ENCODE assay signal across 1 cellular context in the genomic region with DNA sequence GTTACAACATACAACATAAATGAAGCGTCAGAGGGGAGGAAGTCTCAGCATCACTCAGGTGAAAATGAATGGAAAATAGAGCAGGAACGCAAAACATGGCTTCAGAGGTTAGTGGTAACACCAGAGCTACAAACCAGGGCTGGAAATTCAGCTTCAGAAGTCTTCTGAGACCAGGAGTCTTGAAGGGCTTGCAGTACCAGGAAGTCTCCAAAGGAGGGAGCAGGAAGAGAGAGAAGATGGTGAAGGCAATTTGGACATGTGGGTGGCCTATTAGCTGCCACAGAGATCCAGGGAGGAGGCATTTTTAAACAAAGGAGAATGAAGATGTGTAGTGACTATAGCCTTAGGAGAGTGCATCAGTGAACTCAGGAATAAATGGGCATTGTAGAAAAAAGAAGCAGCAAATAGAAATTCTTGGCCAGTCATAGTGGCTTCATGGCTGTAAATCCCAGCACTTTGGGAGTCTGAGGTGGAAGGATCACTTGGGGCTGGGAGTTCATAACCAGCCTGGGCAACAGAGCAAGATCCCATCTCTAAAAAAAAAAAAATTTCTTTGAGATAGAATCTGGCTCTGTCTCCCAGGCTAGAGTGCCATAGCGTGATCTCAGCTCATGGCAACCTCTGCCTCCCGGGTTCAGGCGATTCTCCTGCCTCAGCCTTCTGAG.
A peak's percentile ranks its signal among the peaks of the same experiment; 100 is the strongest.
TF ChIP-seq lines count a peak whose summit lies in the region.

No MANE protein-coding gene starts in this region.

TF ChIP-seq in K562, 482 proteins besides CTCF, POLR2A, EP300 and RAD21 (continued from another document and continues in another):
- TF ChIP-seq, protein P1, sequence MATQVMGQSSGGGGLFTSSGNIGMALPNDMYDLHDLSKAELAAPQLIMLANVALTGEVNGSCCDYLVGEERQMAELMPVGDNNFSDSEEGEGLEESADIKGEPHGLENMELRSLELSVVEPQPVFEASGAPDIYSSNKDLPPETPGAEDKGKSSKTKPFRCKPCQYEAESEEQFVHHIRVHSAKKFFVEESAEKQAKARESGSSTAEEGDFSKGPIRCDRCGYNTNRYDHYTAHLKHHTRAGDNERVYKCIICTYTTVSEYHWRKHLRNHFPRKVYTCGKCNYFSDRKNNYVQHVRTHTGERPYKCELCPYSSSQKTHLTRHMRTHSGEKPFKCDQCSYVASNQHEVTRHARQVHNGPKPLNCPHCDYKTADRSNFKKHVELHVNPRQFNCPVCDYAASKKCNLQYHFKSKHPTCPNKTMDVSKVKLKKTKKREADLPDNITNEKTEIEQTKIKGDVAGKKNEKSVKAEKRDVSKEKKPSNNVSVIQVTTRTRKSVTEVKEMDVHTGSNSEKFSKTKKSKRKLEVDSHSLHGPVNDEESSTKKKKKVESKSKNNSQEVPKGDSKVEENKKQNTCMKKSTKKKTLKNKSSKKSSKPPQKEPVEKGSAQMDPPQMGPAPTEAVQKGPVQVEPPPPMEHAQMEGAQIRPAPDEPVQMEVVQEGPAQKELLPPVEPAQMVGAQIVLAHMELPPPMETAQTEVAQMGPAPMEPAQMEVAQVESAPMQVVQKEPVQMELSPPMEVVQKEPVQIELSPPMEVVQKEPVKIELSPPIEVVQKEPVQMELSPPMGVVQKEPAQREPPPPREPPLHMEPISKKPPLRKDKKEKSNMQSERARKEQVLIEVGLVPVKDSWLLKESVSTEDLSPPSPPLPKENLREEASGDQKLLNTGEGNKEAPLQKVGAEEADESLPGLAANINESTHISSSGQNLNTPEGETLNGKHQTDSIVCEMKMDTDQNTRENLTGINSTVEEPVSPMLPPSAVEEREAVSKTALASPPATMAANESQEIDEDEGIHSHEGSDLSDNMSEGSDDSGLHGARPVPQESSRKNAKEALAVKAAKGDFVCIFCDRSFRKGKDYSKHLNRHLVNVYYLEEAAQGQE (CRISPR knock-in tag; IDR thresholded peaks at IDR 0.05; ENCODE audit: low read depth): no peak
- no peak for TF ChIP-seq MCM2 (IDR thresholded peaks at IDR 0.05; ENCODE audit: low read depth)
- 0 out of 2 replicates have a peak, but pooled peaks have one; percentile 57 for TF ChIP-seq NFATC3 (IDR thresholded peaks at IDR 0.05)
- peak; percentile 42; the same call in 1 of the 2 replicates for TF ChIP-seq ELF2 (CRISPR knock-in tag; IDR thresholded peaks at IDR 0.05)
- TF ChIP-seq, protein P2, sequence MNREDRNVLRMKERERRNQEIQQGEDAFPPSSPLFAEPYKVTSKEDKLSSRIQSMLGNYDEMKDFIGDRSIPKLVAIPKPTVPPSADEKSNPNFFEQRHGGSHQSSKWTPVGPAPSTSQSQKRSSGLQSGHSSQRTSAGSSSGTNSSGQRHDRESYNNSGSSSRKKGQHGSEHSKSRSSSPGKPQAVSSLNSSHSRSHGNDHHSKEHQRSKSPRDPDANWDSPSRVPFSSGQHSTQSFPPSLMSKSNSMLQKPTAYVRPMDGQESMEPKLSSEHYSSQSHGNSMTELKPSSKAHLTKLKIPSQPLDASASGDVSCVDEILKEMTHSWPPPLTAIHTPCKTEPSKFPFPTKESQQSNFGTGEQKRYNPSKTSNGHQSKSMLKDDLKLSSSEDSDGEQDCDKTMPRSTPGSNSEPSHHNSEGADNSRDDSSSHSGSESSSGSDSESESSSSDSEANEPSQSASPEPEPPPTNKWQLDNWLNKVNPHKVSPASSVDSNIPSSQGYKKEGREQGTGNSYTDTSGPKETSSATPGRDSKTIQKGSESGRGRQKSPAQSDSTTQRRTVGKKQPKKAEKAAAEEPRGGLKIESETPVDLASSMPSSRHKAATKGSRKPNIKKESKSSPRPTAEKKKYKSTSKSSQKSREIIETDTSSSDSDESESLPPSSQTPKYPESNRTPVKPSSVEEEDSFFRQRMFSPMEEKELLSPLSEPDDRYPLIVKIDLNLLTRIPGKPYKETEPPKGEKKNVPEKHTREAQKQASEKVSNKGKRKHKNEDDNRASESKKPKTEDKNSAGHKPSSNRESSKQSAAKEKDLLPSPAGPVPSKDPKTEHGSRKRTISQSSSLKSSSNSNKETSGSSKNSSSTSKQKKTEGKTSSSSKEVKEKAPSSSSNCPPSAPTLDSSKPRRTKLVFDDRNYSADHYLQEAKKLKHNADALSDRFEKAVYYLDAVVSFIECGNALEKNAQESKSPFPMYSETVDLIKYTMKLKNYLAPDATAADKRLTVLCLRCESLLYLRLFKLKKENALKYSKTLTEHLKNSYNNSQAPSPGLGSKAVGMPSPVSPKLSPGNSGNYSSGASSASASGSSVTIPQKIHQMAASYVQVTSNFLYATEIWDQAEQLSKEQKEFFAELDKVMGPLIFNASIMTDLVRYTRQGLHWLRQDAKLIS (CRISPR knock-in tag; IDR thresholded peaks at IDR 0.05): no peak
- TF ChIP-seq, protein P3, sequence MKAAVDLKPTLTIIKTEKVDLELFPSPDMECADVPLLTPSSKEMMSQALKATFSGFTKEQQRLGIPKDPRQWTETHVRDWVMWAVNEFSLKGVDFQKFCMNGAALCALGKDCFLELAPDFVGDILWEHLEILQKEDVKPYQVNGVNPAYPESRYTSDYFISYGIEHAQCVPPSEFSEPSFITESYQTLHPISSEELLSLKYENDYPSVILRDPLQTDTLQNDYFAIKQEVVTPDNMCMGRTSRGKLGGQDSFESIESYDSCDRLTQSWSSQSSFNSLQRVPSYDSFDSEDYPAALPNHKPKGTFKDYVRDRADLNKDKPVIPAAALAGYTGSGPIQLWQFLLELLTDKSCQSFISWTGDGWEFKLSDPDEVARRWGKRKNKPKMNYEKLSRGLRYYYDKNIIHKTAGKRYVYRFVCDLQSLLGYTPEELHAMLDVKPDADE (conservative IDR thresholded peaks at IDR 0.05; ENCODE audit: control insufficient read depth, low read depth, low read length): no peak
- no peak for TF ChIP-seq CTCFL (IDR thresholded peaks at IDR 0.05; ENCODE audit: borderline replicate concordance, insufficient read depth, low read depth, low read length, poor library complexity, severe bottlenecking)
- TF ChIP-seq, protein P4, sequence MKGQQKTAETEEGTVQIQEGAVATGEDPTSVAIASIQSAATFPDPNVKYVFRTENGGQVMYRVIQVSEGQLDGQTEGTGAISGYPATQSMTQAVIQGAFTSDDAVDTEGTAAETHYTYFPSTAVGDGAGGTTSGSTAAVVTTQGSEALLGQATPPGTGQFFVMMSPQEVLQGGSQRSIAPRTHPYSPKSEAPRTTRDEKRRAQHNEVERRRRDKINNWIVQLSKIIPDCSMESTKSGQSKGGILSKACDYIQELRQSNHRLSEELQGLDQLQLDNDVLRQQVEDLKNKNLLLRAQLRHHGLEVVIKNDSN (CRISPR knock-in tag; IDR thresholded peaks at IDR 0.05): no peak
- TF ChIP-seq SRF (CRISPR knock-in tag; IDR thresholded peaks at IDR 0.05): peak in 1 of 2 experiments; percentile 96; a peak in 1 of 4 replicates
- no peak for TF ChIP-seq PHF20 (IDR thresholded peaks at IDR 0.05; ENCODE audit: partially characterized antibody)
- TF ChIP-seq ZNF79 (CRISPR knock-in tag; IDR thresholded peaks at IDR 0.05; ENCODE audit: low read depth): no peak
- TF ChIP-seq MLX (CRISPR knock-in tag; conservative IDR thresholded peaks at IDR 0.05): no peak
- no peak for TF ChIP-seq TSHZ1 (CRISPR knock-in tag; IDR thresholded peaks at IDR 0.05)
- TF ChIP-seq MEF2D (tag; conservative IDR thresholded peaks at IDR 0.05; ENCODE audit: low read depth): no peak
- TF ChIP-seq AFF1 (IDR thresholded peaks at IDR 0.05; ENCODE audit: low read depth in 1 of 2, partially characterized antibody in 2 of 2): peak in 1 of 2 experiments; percentile 48
- TF ChIP-seq HNRNPH1 (optimal IDR thresholded peaks at IDR 0.05; ENCODE audit: low read depth, low read length): no peak
- TF ChIP-seq SNRNP70 (optimal IDR thresholded peaks at IDR 0.05; ENCODE audit: low read depth, low read length): no peak
- TF ChIP-seq CUX1 (CRISPR knock-in tag; IDR thresholded peaks at IDR 0.05): no peak
- no peak for TF ChIP-seq SRSF3 (IDR thresholded peaks at IDR 0.05; ENCODE audit: insufficient read depth, low read length)
